Comparison of ENCODE assay signal across 25 cellular contexts in genomic region chr11:34495724-34496377, GRCh38. TPM values are rescaled to one million over a fixed set of nuclear protein-coding genes. Genes with fewer than 3 reads are reported as not detected.
DNase-seq lines count a peak whose midpoint lies in the region; ATAC-seq, FAIRE-seq and TF ChIP-seq lines count a peak whose summit lies in the region.
"Had no signal": no experiment of that assay in that cellular context is flagged by ENCODE, and none has a peak within 500 bp of the region (broad histone marks: within the 10 kb centered on the region; RNA-seq: fewer than 3 reads in every experiment).

No MANE protein-coding gene starts in this region.

- no peak overlapping the region for H3K4me3 Mint-ChIP-seq in natural killer cell treated with Interleukin-12 subunit alpha and Interleukin-12 subunit beta and Interleukin-15 and Interleukin-18, amount 100 ng/mL, for 72 hours
- H3K4me3 Mint-ChIP-seq: activated CD4-positive, alpha-beta T cell treated with anti-CD3 and anti-CD28 coated beads, Interleukin-2, amount 10 ng/mL, durations not matched to agents 24 days and 14 days; dendritic cell treated with granulocyte-macrophage colony-stimulating factor and Interleukin-4, amounts not matched to agents 40 ng/mL and 50 ng/mL, for 4 days; memory B cell; naive thymus-derived CD8-positive, alpha-beta T cell had no signal

- H3K27me3 ChIP-seq in right cardiac atrium (ENCODE audit: control insufficient read depth, insufficient read depth) (no peaks in the 10 kb centered on the region), RWPE2 (ENCODE audit: insufficient read depth, poor library complexity, severe bottlenecking) (no peaks in the 10 kb centered on the region)
- H3K27me3 ChIP-seq in effector memory CD4-positive, alpha-beta T cell (replicated peaks; ENCODE audit: control insufficient read depth, insufficient read depth, low read length, poor library complexity, severe bottlenecking), result no peaks in the 10 kb centered on the region
- H3K27me3 ChIP-seq: body of pancreas had no signal

- no peaks in the 10 kb centered on the region for H3K36me3 Mint-ChIP-seq in natural killer cell treated with Interleukin-12 subunit alpha and Interleukin-12 subunit beta and Interleukin-15 and Interleukin-18, amount 100 ng/mL, for 72 hours
- H3K36me3 Mint-ChIP-seq: naive thymus-derived CD8-positive, alpha-beta T cell had no signal

- H3K4me1 Mint-ChIP-seq in natural killer cell treated with Interleukin-12 subunit alpha and Interleukin-12 subunit beta and Interleukin-15 and Interleukin-18, amount 100 ng/mL, for 72 hours (ENCODE audit: low read depth in 2 of 2), result no peaks in the 10 kb centered on the region
- H3K4me1 Mint-ChIP-seq: activated CD4-positive, alpha-beta T cell treated with anti-CD3 and anti-CD28 coated beads, Interleukin-2, amount 10 ng/mL, durations not matched to agents 24 days and 14 days; memory B cell; naive thymus-derived CD8-positive, alpha-beta T cell had no signal

- H3K4me1 ChIP-seq in right cardiac atrium (ENCODE audit: control insufficient read depth, insufficient read depth, low read length) (no peaks in the 10 kb centered on the region), RWPE2 (ENCODE audit: insufficient read depth, poor library complexity, severe bottlenecking) (peaks cover 4% of the 10 kb centered on the region)
- no peaks in the 10 kb centered on the region for H3K4me1 ChIP-seq in effector memory CD4-positive, alpha-beta T cell (ENCODE audit: control insufficient read depth, insufficient read depth, low read length, poor library complexity, severe bottlenecking)
- H3K4me1 ChIP-seq: body of pancreas had no signal

- H3K27ac ChIP-seq in right cardiac atrium (ENCODE audit: low read length), result no peak overlapping the region
- H3K27ac ChIP-seq in RWPE2 (ENCODE audit: poor library complexity, severe bottlenecking), result no peak overlapping the region
- H3K27ac ChIP-seq in effector memory CD4-positive, alpha-beta T cell (ENCODE audit: insufficient read depth, low read length, poor library complexity, severe bottlenecking), result no peak overlapping the region
- H3K27ac ChIP-seq: body of pancreas, C4-2B had no signal

- H3K36me3 ChIP-seq in RWPE2 (ENCODE audit: low read depth), result no peaks in the 10 kb centered on the region
- no peaks in the 10 kb centered on the region for H3K36me3 ChIP-seq in effector memory CD4-positive, alpha-beta T cell (ENCODE audit: control insufficient read depth, insufficient read depth, low read length)

- intact Hi-C loops in right cardiac atrium (cut with DNase I), result loop anchor here in 2 of 4 donors (10.0 kb wide), 1 partner anchor 321 kb away; no protein-coding TSS in a partner anchor
- intact Hi-C loops in left cardiac atrium (cut with DNase I), result loop anchor here (10.0 kb wide), 2 partner anchors 131 to 321 kb away; no protein-coding TSS in a partner anchor

- ATAC-seq in right cardiac atrium (peak in 1 of 2 donors; percentile 75), left cardiac atrium (no peak), RWPE2 (ENCODE audit: low read depth) (peak; percentile 97), HG03565 (IDR thresholded peaks at IDR 0.05; ENCODE audit: unreplicated experiment) (no peak)
- ATAC-seq in natural killer cell treated with Interleukin-12 subunit alpha and Interleukin-12 subunit beta and Interleukin-15 and Interleukin-18, amount 100 ng/mL, for 72 hours, result no peak
- ATAC-seq: body of pancreas; naive thymus-derived CD8-positive, alpha-beta T cell had no signal

- no peak overlapping the region for H3K4me3 ChIP-seq in right cardiac atrium (ENCODE audit: low read length)
- H3K4me3 ChIP-seq in RWPE2 (ENCODE audit: severe bottlenecking), result no peak overlapping the region
- H3K4me3 ChIP-seq in effector memory CD4-positive, alpha-beta T cell (ENCODE audit: insufficient read depth, low read depth, low read length, poor library complexity, severe bottlenecking), result no peak overlapping the region
- H3K4me3 ChIP-seq: body of pancreas had no signal

- 62% methylated on average over 26 of the region's 26 CpGs for WGBS in right cardiac atrium

- TF ChIP-seq CTCF in RWPE2 (IDR thresholded peaks at IDR 0.05; ENCODE audit: poor library complexity, severe bottlenecking), result no peak

- no peak for FAIRE-seq in urothelium cell line (lab: Jason Lieb, UNC)
- FAIRE-seq: A204.1 had no signal

- no peaks in the 10 kb centered on the region for H3K9me3 Mint-ChIP-seq in natural killer cell treated with Interleukin-12 subunit alpha and Interleukin-12 subunit beta and Interleukin-15 and Interleukin-18, amount 100 ng/mL, for 72 hours
- H3K9me3 Mint-ChIP-seq: activated CD4-positive, alpha-beta T cell treated with anti-CD3 and anti-CD28 coated beads, Interleukin-2, amount 10 ng/mL, durations not matched to agents 24 days and 14 days; dendritic cell treated with granulocyte-macrophage colony-stimulating factor and Interleukin-4, amounts not matched to agents 40 ng/mL and 50 ng/mL, for 4 days; memory B cell; naive thymus-derived CD8-positive, alpha-beta T cell had no signal

- H3K9me3 ChIP-seq in right cardiac atrium (ENCODE audit: control insufficient read depth, low read length) (no peaks in the 10 kb centered on the region), RWPE2 (ENCODE audit: severe bottlenecking) (no peaks in the 10 kb centered on the region)
- no peaks in the 10 kb centered on the region for H3K9me3 ChIP-seq in effector memory CD4-positive, alpha-beta T cell (ENCODE audit: control insufficient read depth, low read length)
- H3K9me3 ChIP-seq: body of pancreas had no signal

- H3K27me3 Mint-ChIP-seq in natural killer cell treated with Interleukin-12 subunit alpha and Interleukin-12 subunit beta and Interleukin-15 and Interleukin-18, amount 100 ng/mL, for 72 hours, result peaks cover 2 to 13% of the 10 kb centered on the region in 2 donors

- no peak overlapping the region for H3K27ac Mint-ChIP-seq in natural killer cell treated with Interleukin-12 subunit alpha and Interleukin-12 subunit beta and Interleukin-15 and Interleukin-18, amount 100 ng/mL, for 72 hours
- H3K27ac Mint-ChIP-seq: activated CD4-positive, alpha-beta T cell treated with anti-CD3 and anti-CD28 coated beads, Interleukin-2, amount 10 ng/mL, durations not matched to agents 24 days and 14 days; memory B cell; naive thymus-derived CD8-positive, alpha-beta T cell; progenitor cell of endocrine pancreas had no signal

- DNase-seq in right cardiac atrium, result peak in 2 of 3 donors; percentile 22 to 43
- DNase-seq in left cardiac atrium, result no peak
- DNase-seq in RWPE2 (ENCODE audit: low spot score), result no peak
- peak; percentile 25 for DNase-seq in glomerular visceral epithelial cell (ENCODE audit: extremely low spot score)
- DNase-seq in urothelium cell line (ENCODE audit: low spot score), result peak; percentile 78
- no peak for DNase-seq in effector memory CD4-positive, alpha-beta T cell
- no peak for DNase-seq in natural killer cell treated with Interleukin-12 subunit alpha and Interleukin-12 subunit beta and Interleukin-15 and Interleukin-18, amount 100 ng/mL, for 72 hours (ENCODE audit: low spot score)
- DNase-seq: activated CD4-positive, alpha-beta T cell treated with anti-CD3 and anti-CD28 coated beads, Interleukin-2, amount 10 ng/mL, durations not matched to agents 24 days and 14 days; activated naive CD4-positive, alpha-beta T cell treated with Interleukin-2 at 50 U/mL for 16 hours; body of pancreas; DMS153; MM.1S; naive thymus-derived CD8-positive, alpha-beta T cell; NCI-H2029; NCI-H748 treated with DMSO at 0.1 percent for 48 hours; OCI-M1; stimulated activated CD4-positive, alpha-beta T cell treated with anti-CD3 and anti-CD28 coated beads, Interleukin-15, amount 100 ng/mL, for 24 hours; stimulated activated naive CD4-positive, alpha-beta T cell treated with Interleukin-2 at 50 U/mL for 16 hours had no signal

RNA-seq across cellular contexts. Expression of gene ELF5, which starts 17.7 kb away (rescaled TPM):
- total RNA-seq in right cardiac atrium (not detected), left cardiac atrium (not detected)
- polyA plus RNA-seq in right cardiac atrium, result not detected
- total RNA-seq in natural killer cell treated with Interleukin-12 subunit alpha and Interleukin-12 subunit beta and Interleukin-15 and Interleukin-18, amount 100 ng/mL, for 72 hours, result not detected
- total RNA-seq: activated CD4-positive, alpha-beta T cell treated with anti-CD3 and anti-CD28 coated beads, Interleukin-2, amount 10 ng/mL, durations not matched to agents 24 days and 14 days; body of pancreas; epithelial cell of proximal tubule; naive thymus-derived CD8-positive, alpha-beta T cell had no signal
- polyA plus RNA-seq: naive thymus-derived CD8-positive, alpha-beta T cell had no signal

RNA-seq across cellular contexts. Expression of gene CAT, which starts 57.1 kb away (rescaled TPM):
- total RNA-seq in right cardiac atrium (100 to 1,000 TPM in 2 of 4 donors, 10 to 100 TPM in 2; 81.6 to 114 (median 102) TPM), left cardiac atrium (100 to 1,000 TPM in 1 of 2 donors, 10 to 100 TPM in 1; 98.1 to 117 TPM)
- polyA plus RNA-seq in right cardiac atrium, result 67.6 TPM
- 10 to 100 TPM; 11.2 to 22.2 TPM for total RNA-seq in natural killer cell treated with Interleukin-12 subunit alpha and Interleukin-12 subunit beta and Interleukin-15 and Interleukin-18, amount 100 ng/mL, for 72 hours

Comparison
In these comparisons a context has a peak if more than half of its experiments do, and no peak if none do; other contexts are left out.
1. DNase-seq: peak in right cardiac atrium (2 of 3), glomerular visceral epithelial cell (single experiment) and urothelium cell line (single experiment); none in left cardiac atrium (single experiment), RWPE2 (single experiment), effector memory CD4-positive, alpha-beta T cell (0 of 3) and natural killer cell treated with Interleukin-12 subunit alpha and Interleukin-12 subunit beta and Interleukin-15 and Interleukin-18, amount 100 ng/mL, for 72 hours (single experiment).